In the genomic region with DNA sequence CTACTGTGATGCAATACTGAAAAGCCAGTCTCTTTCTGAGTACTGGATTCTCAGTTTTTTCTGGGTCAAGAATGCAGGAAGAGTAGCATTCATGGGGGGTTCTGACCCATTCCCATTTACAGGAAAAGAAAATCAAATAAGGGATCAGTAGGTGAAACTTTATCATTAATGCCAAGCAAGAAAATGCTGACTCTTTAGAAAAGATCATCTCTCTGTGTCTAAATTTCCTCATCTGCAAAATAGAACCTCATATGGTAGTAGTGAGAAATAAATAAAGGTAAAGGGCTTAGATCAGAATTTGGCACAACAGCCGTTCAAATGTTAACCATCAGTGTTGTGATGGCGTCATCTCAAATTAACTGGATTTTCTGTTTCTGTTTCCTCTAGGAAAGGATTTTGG, we compare ENCODE assay signal across 29 cellular contexts.
"Had no signal": no experiment of that assay in that cellular context is flagged by ENCODE, and none has a peak within 500 bp of the region (broad histone marks: within the 10 kb centered on the region; RNA-seq: fewer than 3 reads in every experiment).

No MANE protein-coding gene starts in this region.

- DNase-seq: naive thymus-derived CD4-positive, alpha-beta T cell; natural killer cell; nucleus accumbens; ovary; posterior cingulate gyrus; psoas muscle; right cardiac atrium; spleen; stimulated activated CD4-positive, alpha-beta T cell treated with anti-CD3 and anti-CD28 coated beads, Interleukin-12 subunit alpha, Interleukin-12 subunit beta, amount 100 ng/mL, for 4 hours; stimulated activated CD4-positive, alpha-beta T cell treated with anti-CD3 and anti-CD28 coated beads, Interleukin-1b, Interleukin-23, amount 100 ng/mL, for 48 hours; stimulated activated CD4-positive, alpha-beta T cell treated with anti-CD3 and anti-CD28 coated beads, Interleukin-4, amount 100 ng/mL, for 1 hour; stimulated activated CD4-positive, alpha-beta T cell treated with anti-CD3 and anti-CD28 coated beads, Interleukin-4, amount 100 ng/mL, for 4 hours; stimulated activated CD8-positive, alpha-beta memory T cell treated with anti-CD3 and anti-CD28 coated beads, Interleukin-4, amount 100 ng/mL, for 48 hours; stimulated activated naive CD4-positive, alpha-beta T cell; stimulated activated naive CD8-positive, alpha-beta T cell treated with anti-CD3 and anti-CD28 coated beads, Interleukin-15, amount 100 ng/mL, for 72 hours; stimulated activated naive CD8-positive, alpha-beta T cell treated with anti-CD3 and anti-CD28 coated beads, Interleukin-15, Interleukin-2, amounts not matched to agents 100 U/mL and 50 U/mL, for 24 hours; substantia nigra; testis; tibial artery; transverse colon; upper lobe of right lung; uterus had no signal

- ATAC-seq: naive thymus-derived CD4-positive, alpha-beta T cell; natural killer cell; psoas muscle; right cardiac atrium; sciatic nerve; stimulated activated memory B cell treated with anti-CD40 and anti-IgM and Interleukin-4, amounts not matched to agents 10 μg/mL and 1 μg/mL and 100 μg/mL, for 72 hours; stimulated activated naive CD8-positive, alpha-beta T cell treated with anti-CD3 and anti-CD28 coated beads, Interleukin-15, amount 100 ng/mL, for 72 hours; stimulated activated naive CD8-positive, alpha-beta T cell treated with anti-CD3 and anti-CD28 coated beads, Interleukin-15, Interleukin-2, amounts not matched to agents 100 U/mL and 50 U/mL, for 24 hours; upper lobe of right lung had no signal

- H3K36me3 ChIP-seq: neutrophil, ovary, spleen, suprapubic skin, tibial artery, transverse colon, upper lobe of right lung, uterus had no signal

- H2AFZ ChIP-seq: parathyroid adenoma had no signal

- H3K4me3 ChIP-seq: ovary, psoas muscle, skin epidermis, smooth muscle cell, spleen, suprapubic skin, testis, tibial artery, transverse colon, upper lobe of right lung, uterus had no signal

- H3K4me1 ChIP-seq: parathyroid adenoma, psoas muscle, suprapubic skin, testis, tibial artery, transverse colon, upper lobe of right lung, uterus had no signal

- H3K27ac ChIP-seq: neutrophil, ovary, parathyroid adenoma, psoas muscle, skin epidermis, spleen, suprapubic skin, testis, tibial artery, transverse colon, upper lobe of right lung, uterus had no signal

- H3K27me3 ChIP-seq: neutrophil, ovary, spleen, suprapubic skin, testis, tibial artery, transverse colon, upper lobe of right lung, uterus had no signal

- H3K79me2 ChIP-seq: parathyroid adenoma had no signal

- H3K4me2 ChIP-seq: smooth muscle cell had no signal

- H3K9ac ChIP-seq: parathyroid adenoma had no signal

- H3K9me3 ChIP-seq: neutrophil, ovary, psoas muscle, spleen, suprapubic skin, testis, tibial artery, transverse colon, upper lobe of right lung, uterus had no signal
